In the genomic region with DNA sequence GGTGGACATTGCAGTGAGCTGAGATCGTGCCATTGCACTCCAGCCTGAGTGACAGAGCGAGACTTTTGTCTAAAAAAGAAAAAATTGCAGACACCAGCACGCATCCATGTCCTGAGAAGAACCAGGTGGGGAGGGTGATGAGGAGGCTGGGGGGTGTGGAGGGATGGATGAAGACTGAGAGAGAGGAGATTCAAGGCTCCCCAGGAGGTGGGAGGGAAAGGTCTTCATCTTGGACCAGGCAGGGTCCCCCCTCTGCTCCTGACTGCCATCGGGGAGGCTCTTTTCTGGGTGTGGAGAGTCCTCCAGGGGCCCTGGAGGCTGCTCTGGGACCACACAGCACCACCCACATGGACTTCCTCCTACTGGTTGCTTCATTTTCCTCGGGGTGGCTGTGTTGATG, we compare ENCODE assay signal across 1 cellular context.
TF ChIP-seq lines count a peak whose summit lies in the region.

No MANE protein-coding gene starts in this region.

TF ChIP-seq in IMR-90, 13 proteins besides CTCF, POLR2A, EP300 and RAD21 (continued from another document):
- TF ChIP-seq MAZ (IDR thresholded peaks at IDR 0.05; ENCODE audit: borderline replicate concordance, low read depth, low read length) = no peak
- TF ChIP-seq, protein P1, sequence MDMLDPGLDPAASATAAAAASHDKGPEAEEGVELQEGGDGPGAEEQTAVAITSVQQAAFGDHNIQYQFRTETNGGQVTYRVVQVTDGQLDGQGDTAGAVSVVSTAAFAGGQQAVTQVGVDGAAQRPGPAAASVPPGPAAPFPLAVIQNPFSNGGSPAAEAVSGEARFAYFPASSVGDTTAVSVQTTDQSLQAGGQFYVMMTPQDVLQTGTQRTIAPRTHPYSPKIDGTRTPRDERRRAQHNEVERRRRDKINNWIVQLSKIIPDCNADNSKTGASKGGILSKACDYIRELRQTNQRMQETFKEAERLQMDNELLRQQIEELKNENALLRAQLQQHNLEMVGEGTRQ (IDR thresholded peaks at IDR 0.05; ENCODE audit: low read depth, low read length) = no peak
